In genomic region chr4:26850528-26850927, GRCh38 we compare ENCODE assay signal across 19 cellular contexts. TPM values are rescaled to one million over a fixed set of nuclear protein-coding genes. Genes with fewer than 3 reads are reported as not detected.
DNase-seq lines count a peak whose midpoint lies in the region; ATAC-seq and TF ChIP-seq lines count a peak whose summit lies in the region.
"Had no signal": no experiment of that assay in that cellular context is flagged by ENCODE, and none has a peak within 500 bp of the region (broad histone marks: within the 10 kb centered on the region; RNA-seq: fewer than 3 reads in every experiment).

No MANE protein-coding gene starts in this region.

- H3K9me3 ChIP-seq in OCI-LY7 (ENCODE audit: low read length) = peaks cover 17% of the 10 kb centered on the region; the same call in 1 of the 2 replicates
- no peaks in the 10 kb centered on the region for H3K9me3 ChIP-seq in upper lobe of right lung
- H3K9me3 ChIP-seq: BE2C, Caco-2 had no signal

- DNase-seq in OCI-LY7 (ENCODE audit: low spot score) (no peak), medulla oblongata (ENCODE audit: extremely low spot score) (peak; percentile 58), sciatic nerve (ENCODE audit: low spot score) (no peak), upper lobe of right lung (no peak), NCI-H1436 treated with DMSO at 0.1 percent for 48 hours (lab: John Stamatoyannopoulos, UW) (no peak)
- DNase-seq: 8988T; ACHN; BE2C; Caco-2; Calu3; CD4-positive, alpha-beta T cell; CD8-positive, alpha-beta T cell; DMS79 treated with DMSO at 0.1 percent for 48 hours; GF-D8 had no signal

- H2AFZ ChIP-seq in OCI-LY7 (ENCODE audit: low read length) = peak overlapping the region; percentile 19; the same call in 1 of the 2 replicates

- H3K4me3 ChIP-seq in OCI-LY7 (ENCODE audit: low read depth, low read length, poor library complexity, severe bottlenecking) (no peak overlapping the region), upper lobe of right lung (no peak overlapping the region)
- H3K4me3 ChIP-seq: BLaER1 had no signal

- H3K27ac ChIP-seq in OCI-LY7 (ENCODE audit: low read depth, low read length, poor library complexity, severe bottlenecking) = no peak overlapping the region
- no peak overlapping the region for H3K27ac ChIP-seq in upper lobe of right lung
- H3K27ac ChIP-seq: C4-2B had no signal

- ATAC-seq in sciatic nerve (peak; percentile 38), upper lobe of right lung (no peak), HG03457 (IDR thresholded peaks at IDR 0.05; ENCODE audit: unreplicated experiment) (no peak), HG02970 (IDR thresholded peaks at IDR 0.05; ENCODE audit: low FRiP score, unreplicated experiment) (no peak)
- ATAC-seq: CD8-positive, alpha-beta T cell had no signal

- H3K36me3 Mint-ChIP-seq in dendritic cell treated with granulocyte-macrophage colony-stimulating factor and Interleukin-4, amounts not matched to agents 40 ng/mL and 50 ng/mL, for 4 days (ENCODE audit: low read depth) = no peaks in the 10 kb centered on the region
- H3K36me3 Mint-ChIP-seq: CD8-positive, alpha-beta T cell had no signal

- no peaks in the 10 kb centered on the region for H3K9me2 ChIP-seq in OCI-LY7 (ENCODE audit: insufficient read depth, low read length)

- H3K4me2 ChIP-seq in OCI-LY7 (ENCODE audit: low read length) = no peak overlapping the region

- H3K4me3 Mint-ChIP-seq in dendritic cell treated with granulocyte-macrophage colony-stimulating factor and Interleukin-4, amounts not matched to agents 40 ng/mL and 50 ng/mL, for 4 days = no peak overlapping the region
- H3K4me3 Mint-ChIP-seq: CD4-positive, alpha-beta T cell; CD8-positive, alpha-beta T cell had no signal

- TF ChIP-seq CTCF in OCI-LY7 (conservative IDR thresholded peaks at IDR 0.05; ENCODE audit: low read length) (no peak), upper lobe of right lung (IDR thresholded peaks at IDR 0.05) (no peak)

- intact Hi-C loops in OCI-LY7 (cut with micrococcal nuclease; ENCODE audit: unreplicated experiment) (no loop called here), sciatic nerve (cut with DNase I) (no loop called here), upper lobe of right lung (cut with DNase I) (loop anchor here (10.0 kb wide), 1 partner anchor 154 kb away; no protein-coding TSS in a partner anchor)
- intact Hi-C loops in dendritic cell treated with granulocyte-macrophage colony-stimulating factor and Interleukin-4, amounts not matched to agents 40 ng/mL and 50 ng/mL, for 4 days (cut with micrococcal nuclease) = loop anchor here (10.0 kb wide), 1 partner anchor 106 kb away; no protein-coding TSS in a partner anchor

- H3K79me2 ChIP-seq in OCI-LY7 (ENCODE audit: insufficient read depth, low read depth, low read length) = no peaks in the 10 kb centered on the region

- H3K36me3 ChIP-seq in OCI-LY7 (ENCODE audit: insufficient read depth, low read length) (no peaks in the 10 kb centered on the region; the same call in 1 of the 2 replicates), upper lobe of right lung (no peaks in the 10 kb centered on the region)
- H3K36me3 ChIP-seq: BE2C, BLaER1 had no signal

- POLR2A ChIA-PET in OCI-LY7 (lab: Charles Lee) = interaction anchor here (0.7 to 2.0 kb wide), 2 partner anchors 10 to 12 kb away, joined by 4 to 6 read pairs; no protein-coding TSS in a partner anchor

- no peaks in the 10 kb centered on the region for H4K20me1 ChIP-seq in OCI-LY7 (ENCODE audit: insufficient read depth, low read length)
- H4K20me1 ChIP-seq: BLaER1 had no signal

- H3K27me3 ChIP-seq in upper lobe of right lung = no peaks in the 10 kb centered on the region
- H3K27me3 ChIP-seq: BE2C, BLaER1 had no signal

- peaks cover 11% of the 10 kb centered on the region for H3K4me1 Mint-ChIP-seq in dendritic cell treated with granulocyte-macrophage colony-stimulating factor and Interleukin-4, amounts not matched to agents 40 ng/mL and 50 ng/mL, for 4 days (ENCODE audit: low read depth)

- H3K27ac Mint-ChIP-seq in dendritic cell treated with granulocyte-macrophage colony-stimulating factor and Interleukin-4, amounts not matched to agents 40 ng/mL and 50 ng/mL, for 4 days = peak overlapping the region; percentile 25
- H3K27ac Mint-ChIP-seq: CD4-positive, alpha-beta T cell; CD8-positive, alpha-beta T cell had no signal

- CTCF ChIA-PET in OCI-LY7 (lab: Charles Lee; ENCODE audit: unreplicated experiment) = no interaction called here

- H3K4me1 ChIP-seq in OCI-LY7 (ENCODE audit: insufficient read depth, low read length, poor library complexity, severe bottlenecking) (peaks cover 20% of the 10 kb centered on the region), upper lobe of right lung (no peaks in the 10 kb centered on the region)
- H3K4me1 ChIP-seq: BE2C, Caco-2 had no signal

- no TSS peak for BruUV-seq in OCI-LY7 (replicated peaks; lab: Mats Ljungman, UMichigan)

- no peaks in the 10 kb centered on the region for H3K9me3 Mint-ChIP-seq in dendritic cell treated with granulocyte-macrophage colony-stimulating factor and Interleukin-4, amounts not matched to agents 40 ng/mL and 50 ng/mL, for 4 days
- H3K9me3 Mint-ChIP-seq: CD4-positive, alpha-beta T cell; CD8-positive, alpha-beta T cell had no signal

- H3K27me3 Mint-ChIP-seq in dendritic cell treated with granulocyte-macrophage colony-stimulating factor and Interleukin-4, amounts not matched to agents 40 ng/mL and 50 ng/mL, for 4 days = peaks cover 2% of the 10 kb centered on the region
- H3K27me3 Mint-ChIP-seq: CD4-positive, alpha-beta T cell had no signal

RNA-seq across cellular contexts. Expression of gene STIM2, which starts 10.1 kb away (rescaled TPM):
- total RNA-seq in OCI-LY7 (2014; rRNA removed; shearing (Covaris generic)) = 108 and 122 TPM in 2 replicates
- total RNA-seq in OCI-LY7 (2022) (309 and 368 TPM in 2 replicates), sciatic nerve (30.5 TPM), upper lobe of right lung (36.7 TPM)

Comparison
In these comparisons a context has a peak if more than half of its experiments do, and no peak if none do; other contexts are left out.
1. intact Hi-C loops: an anchor here in dendritic cell treated with granulocyte-macrophage colony-stimulating factor and Interleukin-4, amounts not matched to agents 40 ng/mL and 50 ng/mL, for 4 days (10.0 kb wide) and upper lobe of right lung (10.0 kb wide); none called in OCI-LY7 and sciatic nerve.